14 cellular contexts compared by ENCODE assay signal in the genomic region with DNA sequence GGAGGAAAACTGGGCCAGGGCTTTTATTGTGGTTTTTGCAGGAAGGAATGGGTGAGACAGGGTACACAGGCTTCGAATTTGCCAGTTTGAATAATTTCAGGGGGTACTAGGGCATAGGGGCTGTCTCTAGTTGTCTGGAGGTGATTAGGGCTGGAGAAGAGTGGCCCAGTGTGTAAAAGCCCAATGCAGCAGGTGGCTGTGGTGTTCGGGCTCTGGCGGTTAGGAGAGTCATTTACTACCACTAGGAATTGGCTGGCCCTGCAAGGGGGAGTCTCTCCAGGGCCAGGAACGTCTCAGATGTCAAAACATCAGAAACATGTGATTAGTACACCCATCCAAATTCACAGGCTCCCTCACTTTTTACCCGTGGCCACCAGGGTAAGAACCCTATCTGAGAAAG.
"Had no signal": no experiment of that assay in that cellular context is flagged by ENCODE, and none has a peak within 500 bp of the region (broad histone marks: within the 10 kb centered on the region; RNA-seq: fewer than 3 reads in every experiment).

No MANE protein-coding gene starts in this region.

- H3K27ac ChIP-seq: gastroesophageal sphincter, right lobe of liver had no signal

- H3K4me1 ChIP-seq: gastroesophageal sphincter, right lobe of liver had no signal

- H3K36me3 ChIP-seq: gastroesophageal sphincter, right lobe of liver had no signal

- H3K27ac Mint-ChIP-seq: activated naive CD4-positive, alpha-beta T cell treated with anti-CD3 and anti-CD28 coated beads, Interleukin-2, amount 50 U/mL, for 24 hours; naive thymus-derived CD4-positive, alpha-beta T cell; progenitor cell of endocrine pancreas had no signal

- H3K27me3 ChIP-seq: right lobe of liver had no signal

- H3K9me3 Mint-ChIP-seq: activated naive CD4-positive, alpha-beta T cell treated with anti-CD3 and anti-CD28 coated beads, Interleukin-2, amount 50 U/mL, for 24 hours had no signal

- H3K9me3 ChIP-seq: gastroesophageal sphincter, right lobe of liver had no signal

- H3K36me3 Mint-ChIP-seq: activated naive CD4-positive, alpha-beta T cell treated with anti-CD3 and anti-CD28 coated beads, Interleukin-2, amount 50 U/mL, for 24 hours had no signal

- H3K4me1 Mint-ChIP-seq: activated naive CD4-positive, alpha-beta T cell treated with anti-CD3 and anti-CD28 coated beads, Interleukin-2, amount 50 U/mL, for 24 hours; central memory CD8-positive, alpha-beta T cell; naive thymus-derived CD4-positive, alpha-beta T cell had no signal

- H3K4me3 ChIP-seq: gastroesophageal sphincter, right lobe of liver had no signal

- ATAC-seq: activated CD4-positive, CD25-positive, alpha-beta regulatory T cell treated with anti-CD3 and anti-CD28 coated beads, Interleukin-2, amount 50 U/mL, for 24 hours; gastroesophageal sphincter; naive thymus-derived CD4-positive, alpha-beta T cell; right lobe of liver had no signal

- DNase-seq: activated T-cell treated with anti-CD3 and anti-CD28 coated beads, Interleukin-2, amount 50 U/mL, for 1 hour; cortex of kidney; effector CD8-positive, alpha-beta T cell; hippocampal formation; naive thymus-derived CD4-positive, alpha-beta T cell; right lobe of liver; stimulated activated CD4-positive, alpha-beta T cell treated with anti-CD3 and anti-CD28 coated beads, Interleukin-2, amount 100 ng/mL, for 48 hours; stimulated activated naive CD4-positive, alpha-beta T cell treated with Interleukin-2 at 50 U/mL for 16 hours; trophoblast cell had no signal

- H3K4me3 Mint-ChIP-seq: activated naive CD4-positive, alpha-beta T cell treated with anti-CD3 and anti-CD28 coated beads, Interleukin-2, amount 50 U/mL, for 24 hours; central memory CD8-positive, alpha-beta T cell; naive thymus-derived CD4-positive, alpha-beta T cell had no signal
